8 cellular contexts compared by ENCODE assay signal in the genomic region with DNA sequence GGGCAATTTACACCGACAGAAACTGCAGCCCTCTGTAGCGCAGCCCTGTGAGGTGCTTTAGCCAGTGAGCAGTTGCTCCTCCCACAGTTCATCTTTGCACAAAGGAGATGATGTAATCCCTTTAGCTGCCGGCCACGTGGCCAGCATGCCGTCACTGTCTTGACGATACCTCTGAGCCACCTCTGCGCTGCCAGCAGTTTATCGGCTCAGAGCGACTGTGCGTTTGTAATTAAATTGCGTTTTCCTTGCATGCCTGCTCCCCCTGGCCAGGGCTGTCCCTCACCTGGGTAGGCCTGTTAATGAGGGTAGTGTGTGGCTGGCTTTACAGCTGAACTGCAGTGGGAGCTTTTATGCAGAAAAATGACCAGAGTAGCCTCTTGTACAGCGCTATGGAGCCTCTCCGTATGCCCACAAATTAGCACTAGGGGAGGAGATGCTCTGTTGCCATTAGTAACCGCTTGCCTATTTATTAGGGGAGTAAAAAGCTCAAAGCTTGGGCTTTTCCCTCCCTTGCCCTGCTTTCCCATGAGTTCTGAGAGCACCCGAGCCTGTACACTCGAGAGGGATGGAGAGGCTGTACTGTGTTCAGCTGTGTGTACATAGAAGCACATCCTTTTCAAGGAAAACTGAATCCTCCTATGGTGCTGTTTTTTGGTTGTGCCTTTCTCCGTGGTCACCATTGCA.
DNase-seq lines count a peak whose midpoint lies in the region; ATAC-seq and TF ChIP-seq lines count a peak whose summit lies in the region.

No MANE protein-coding gene starts in this region.

- intact Hi-C loops in activated B cell treated with CpG ODN at 0.5 μM for 24 hours (cut with micrococcal nuclease) (loop anchor here (1.0 to 2.0 kb wide), 3 partner anchors 8 to 37 kb away; no protein-coding TSS in a partner anchor), left ventricle myocardium superior (cut with micrococcal nuclease) (no loop called here), sciatic nerve (cut with DNase I) (no loop called here)

- POLR2A ChIA-PET in activated B cell treated with CpG ODN at 0.5 μM for 24 hours (lab: Charles Lee), result interaction anchor here (0.9 to 4.0 kb wide), 7 partner anchors 11 to 101 kb away, joined by 3 to 27 read pairs (median 4); no protein-coding TSS in a partner anchor

- CTCF ChIA-PET in activated B cell treated with CpG ODN at 0.5 μM for 24 hours (lab: Charles Lee), result interaction anchor here (1.0 to 1.7 kb wide), 3 partner anchors 20 to 262 kb away, joined by 3 to 7 read pairs (median 4); no protein-coding TSS in a partner anchor

- DNase-seq in Daoy (ENCODE audit: low read depth) (peak; percentile 68), NCI-H1092 (lab: John Stamatoyannopoulos, UW) (peak; percentile 69), activated B cell treated with CpG ODN at 0.5 μM for 24 hours (no peak), left ventricle myocardium superior (peak; percentile 75), sciatic nerve (ENCODE audit: low spot score) (peak; percentile 75), SKM-1 (lab: John Stamatoyannopoulos, UW; ENCODE audit: unreplicated experiment) (no peak)
- no peak for DNase-seq in stimulated activated CD4-positive, alpha-beta T cell treated with anti-CD3 and anti-CD28 coated beads, Interleukin-1b, Interleukin-23, amount 100 ng/mL, for 48 hours

- H3K27me3 Mint-ChIP-seq in activated B cell treated with CpG ODN at 0.5 μM for 24 hours, result no peaks in the 10 kb centered on the region

- no peaks in the 10 kb centered on the region for H3K9me3 Mint-ChIP-seq in activated B cell treated with CpG ODN at 0.5 μM for 24 hours

- H3K4me1 Mint-ChIP-seq in activated B cell treated with CpG ODN at 0.5 μM for 24 hours, result peaks cover 89% of the 10 kb centered on the region

- peak; percentile 22 for ATAC-seq in activated B cell treated with CpG ODN at 0.5 μM for 24 hours (ENCODE audit: low read depth)
- ATAC-seq in left ventricle myocardium superior, result peak; percentile 78
- peak; percentile 97 for ATAC-seq in sciatic nerve
- ATAC-seq in HG03280 (IDR thresholded peaks at IDR 0.05; ENCODE audit: unreplicated experiment), result no peak

- peaks cover 4% of the 10 kb centered on the region for H3K36me3 Mint-ChIP-seq in activated B cell treated with CpG ODN at 0.5 μM for 24 hours (ENCODE audit: low read depth)

- peak overlapping the region; percentile 87 for H3K27ac Mint-ChIP-seq in activated B cell treated with CpG ODN at 0.5 μM for 24 hours

- H3K4me3 Mint-ChIP-seq in activated B cell treated with CpG ODN at 0.5 μM for 24 hours, result peak overlapping the region; percentile 55

- TF ChIP-seq CTCF in activated B cell treated with CpG ODN at 0.5 μM for 24 hours (IDR thresholded peaks at IDR 0.05), result no peak

Comparison
In these comparisons a context has a peak if more than half of its experiments do, and no peak if none do; other contexts are left out.
1. DNase-seq: peak in Daoy (single experiment), NCI-H1092 (single experiment), left ventricle myocardium superior (single experiment) and sciatic nerve (single experiment); none in activated B cell treated with CpG ODN at 0.5 μM for 24 hours (single experiment), stimulated activated CD4-positive, alpha-beta T cell treated with anti-CD3 and anti-CD28 coated beads, Interleukin-1b, Interleukin-23, amount 100 ng/mL, for 48 hours (single experiment) and SKM-1 (single experiment).